ENCODE assay signal across 1 cellular context in genomic region chr1:206612129-206612876, GRCh38.
TF ChIP-seq lines count a peak whose summit lies in the region.

EIF2D (minus strand) TSS chr1:206612465; CDS start chr1:206612342, 123 bp downstream.

TF ChIP-seq in GM12878, 131 proteins besides CTCF, POLR2A, EP300 and RAD21 (continued from another document and continues in another):
- no peak for TF ChIP-seq ZNF274 (IDR thresholded peaks at IDR 0.05; ENCODE audit: insufficient read depth, insufficient read length)
- peak; percentile 83 for TF ChIP-seq SP1 (IDR thresholded peaks at IDR 0.05; ENCODE audit: low read depth, low read length)
- peak; percentile 87 for TF ChIP-seq SIN3A (IDR thresholded peaks at IDR 0.05; ENCODE audit: low read depth, low read length)
- peak; percentile 51; the same call in 1 of the 2 replicates for TF ChIP-seq ZSCAN29 (IDR thresholded peaks at IDR 0.05)
- TF ChIP-seq KLF5 (IDR thresholded peaks at IDR 0.05; ENCODE audit: partially characterized antibody) = peak; percentile 90
- TF ChIP-seq ZNF384 (IDR thresholded peaks at IDR 0.05; ENCODE audit: borderline replicate concordance, low read depth, low read length) = no peak
- TF ChIP-seq NFXL1 (IDR thresholded peaks at IDR 0.05; ENCODE audit: borderline replicate concordance) = no peak
- peak; percentile 93 for TF ChIP-seq PML (IDR thresholded peaks at IDR 0.05; ENCODE audit: low read length)
- TF ChIP-seq PBX3 (IDR thresholded peaks at IDR 0.05; ENCODE audit: insufficient replicate concordance, low read depth, low read length) = no peak
- no peak for TF ChIP-seq IRF3 (IDR thresholded peaks at IDR 0.05)
- no peak for TF ChIP-seq KDM1A (IDR thresholded peaks at IDR 0.05; ENCODE audit: borderline replicate concordance)
- TF ChIP-seq BRCA1 (IDR thresholded peaks at IDR 0.05; ENCODE audit: low read depth, low read length) = no peak; the same call in 1 of the 2 replicates
- TF ChIP-seq ELK1 (IDR thresholded peaks at IDR 0.05; ENCODE audit: low read depth, low read length) = peak; percentile 39; the same call in 1 of the 2 replicates
- TF ChIP-seq FOXM1 (IDR thresholded peaks at IDR 0.05; ENCODE audit: low read depth, low read length) = peak; percentile 64; the same call in 1 of the 2 replicates
- peak; percentile 28 for TF ChIP-seq SMAD1 (IDR thresholded peaks at IDR 0.05; ENCODE audit: low read depth, partially characterized antibody)
- peak; percentile 45; the same call in 1 of the 2 replicates for TF ChIP-seq SMC3 (IDR thresholded peaks at IDR 0.05; ENCODE audit: borderline replicate concordance, low read length)
- no peak for TF ChIP-seq CEBPB (IDR thresholded peaks at IDR 0.05; ENCODE audit: borderline replicate concordance in 1 of 2, low read depth in 2 of 2, low read length in 2 of 2)
- TF ChIP-seq SUZ12 (IDR thresholded peaks at IDR 0.05; ENCODE audit: unreplicated experiment) = no peak
- TF ChIP-seq PKNOX1 (IDR thresholded peaks at IDR 0.05) = peak; percentile 19; the same call in 1 of the 2 replicates
- TF ChIP-seq MXI1 (IDR thresholded peaks at IDR 0.05; ENCODE audit: low read depth, low read length) = peak; percentile 95
- TF ChIP-seq SPI1 (IDR thresholded peaks at IDR 0.05; ENCODE audit: borderline replicate concordance, insufficient read depth, low read depth, low read length) = no peak
- TF ChIP-seq BCL11A (IDR thresholded peaks at IDR 0.05; ENCODE audit: low read depth, low read length) = 0 out of 2 replicates have a peak, but pooled peaks have one; percentile 48
- TF ChIP-seq FOS (IDR thresholded peaks at IDR 0.05; ENCODE audit: borderline replicate concordance, extremely low read depth, insufficient read length) = no peak
- peak; percentile 76 for TF ChIP-seq DPF2 (IDR thresholded peaks at IDR 0.05)
- TF ChIP-seq SKIL (IDR thresholded peaks at IDR 0.05; ENCODE audit: low read depth, poor library complexity, severe bottlenecking) = no peak
- peak; percentile 85 for TF ChIP-seq HSF1 (IDR thresholded peaks at IDR 0.05; ENCODE audit: low read depth, low read length)
- peak; percentile 73 for TF ChIP-seq NR2C1 (IDR thresholded peaks at IDR 0.05)
- TF ChIP-seq SUPT20H (IDR thresholded peaks at IDR 0.05; ENCODE audit: borderline replicate concordance, control insufficient read depth, low read depth, low read length) = no peak
- TF ChIP-seq RB1 (IDR thresholded peaks at IDR 0.05; ENCODE audit: borderline replicate concordance) = peak; percentile 99
- TF ChIP-seq IKZF1 (conservative IDR thresholded peaks at IDR 0.05) = peak; percentile 97
- TF ChIP-seq YBX1 (IDR thresholded peaks at IDR 0.05) = no peak
- peak; percentile 84; the same call in 1 of the 2 replicates for TF ChIP-seq ASH2L (IDR thresholded peaks at IDR 0.05; ENCODE audit: borderline replicate concordance, low read depth)
- TF ChIP-seq ZNF24 (IDR thresholded peaks at IDR 0.05) = peak; percentile 84
- TF ChIP-seq BHLHE40 (IDR thresholded peaks at IDR 0.05; ENCODE audit: borderline replicate concordance in 1 of 2, low read depth in 2 of 2, low read length in 1 of 2) = peak; percentile 57 to 78
- no peak for TF ChIP-seq STAT3 (IDR thresholded peaks at IDR 0.05; ENCODE audit: low read depth, low read length)
- peak; percentile 50 for TF ChIP-seq MEF2B (IDR thresholded peaks at IDR 0.05; ENCODE audit: partially characterized antibody, poor library complexity, severe bottlenecking)
- peak; percentile 100 for TF ChIP-seq RELB (IDR thresholded peaks at IDR 0.05; ENCODE audit: low read depth)
- no peak for TF ChIP-seq ATF3 (IDR thresholded peaks at IDR 0.05; ENCODE audit: borderline replicate concordance, extremely low read depth, low read depth, low read length)
- peak in 1 of 2 experiments; percentile 60; a peak in 1 of 4 replicates for TF ChIP-seq ETV6 (conservative IDR thresholded peaks at IDR 0.05 in 1 of 2, IDR thresholded peaks at IDR 0.05 in 1 of 2; ENCODE audit: borderline replicate concordance in 1 of 2, low read depth in 1 of 2)
- peak; percentile 50; the same call in 1 of the 2 replicates for TF ChIP-seq SMAD5 (IDR thresholded peaks at IDR 0.05; ENCODE audit: low read depth)
- TF ChIP-seq ZBTB40 (IDR thresholded peaks at IDR 0.05; ENCODE audit: borderline replicate concordance) = peak; percentile 90
- peak; percentile 48; the same call in 1 of the 2 replicates for TF ChIP-seq CREM (IDR thresholded peaks at IDR 0.05; ENCODE audit: low read depth)
- no peak for TF ChIP-seq ATF2 (IDR thresholded peaks at IDR 0.05; ENCODE audit: low read length)
- peak; percentile 56 for TF ChIP-seq IRF4 (IDR thresholded peaks at IDR 0.05; ENCODE audit: low read depth, low read length)
- TF ChIP-seq NBN (IDR thresholded peaks at IDR 0.05) = peak; percentile 96
- 0 out of 2 replicates have a peak, but pooled peaks have one; percentile 61 for TF ChIP-seq NR2F1 (conservative IDR thresholded peaks at IDR 0.05)
